In the genomic region with DNA sequence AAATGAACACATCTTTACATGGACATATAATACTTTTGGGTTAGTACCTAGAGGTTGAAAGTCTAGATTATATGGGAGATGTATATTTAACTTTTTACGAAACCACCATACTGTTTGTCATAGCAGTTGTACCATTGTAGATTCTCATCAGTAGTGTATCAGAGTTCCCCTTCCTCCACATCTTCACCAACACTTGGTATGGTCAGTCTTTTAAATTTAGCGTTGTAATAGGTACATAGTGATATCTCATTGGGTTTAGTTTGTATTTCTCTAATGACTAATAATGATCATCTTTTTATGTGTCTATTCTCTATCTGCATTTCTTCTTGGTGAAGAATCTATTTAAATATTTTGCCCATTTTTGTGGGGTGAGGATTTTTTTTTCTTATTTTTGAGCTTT, we compare ENCODE assay signal across 24 cellular contexts.
"Had no signal": no experiment of that assay in that cellular context is flagged by ENCODE, and none has a peak within 500 bp of the region (broad histone marks: within the 10 kb centered on the region; RNA-seq: fewer than 3 reads in every experiment).

No MANE protein-coding gene starts in this region.

- H3K36me3 ChIP-seq: esophagus squamous epithelium, gastrocnemius medialis, heart right ventricle, left lung, lower lobe of right lung had no signal

- H3K4me3 Mint-ChIP-seq: naive thymus-derived CD4-positive, alpha-beta T cell had no signal

- ATAC-seq: gastrocnemius medialis; heart right ventricle; left cardiac atrium; left lung; left ventricle myocardium superior; lower lobe of right lung; naive thymus-derived CD4-positive, alpha-beta T cell had no signal

- H3K4me3 ChIP-seq: coronary artery, dorsolateral prefrontal cortex, esophagus squamous epithelium, gastrocnemius medialis, heart right ventricle, left lung, lower lobe of right lung had no signal

- H3K27me3 ChIP-seq: dorsolateral prefrontal cortex, esophagus squamous epithelium, gastrocnemius medialis, heart right ventricle, left lung had no signal

- FAIRE-seq: endometrium, islet of Langerhans had no signal

- H3K27ac Mint-ChIP-seq: naive thymus-derived CD4-positive, alpha-beta T cell had no signal

- H3K27me3 Mint-ChIP-seq: naive thymus-derived CD4-positive, alpha-beta T cell had no signal

- DNase-seq: dermis blood vessel endothelial cell; dorsolateral prefrontal cortex; effector CD4-positive, alpha-beta T cell; effector memory CD4-positive, alpha-beta T cell; erythroblast; esophagus squamous epithelium; foreskin fibroblast; foreskin melanocyte; gastrocnemius medialis; glutamatergic neuron; head of caudate nucleus; heart right ventricle; hippocampal formation; left cardiac atrium; left lung; left ventricle myocardium superior; lower lobe of right lung; mesendoderm; midbrain; naive thymus-derived CD4-positive, alpha-beta T cell had no signal

- H3K4me1 ChIP-seq: esophagus squamous epithelium, gastrocnemius medialis, lower lobe of right lung had no signal

- H3K27ac ChIP-seq: coronary artery, dorsolateral prefrontal cortex, epithelial cell of prostate, esophagus squamous epithelium, gastrocnemius medialis, heart right ventricle, left lung, lower lobe of right lung had no signal

- H3K9me3 ChIP-seq: esophagus squamous epithelium, gastrocnemius medialis had no signal
